In the genomic region with DNA sequence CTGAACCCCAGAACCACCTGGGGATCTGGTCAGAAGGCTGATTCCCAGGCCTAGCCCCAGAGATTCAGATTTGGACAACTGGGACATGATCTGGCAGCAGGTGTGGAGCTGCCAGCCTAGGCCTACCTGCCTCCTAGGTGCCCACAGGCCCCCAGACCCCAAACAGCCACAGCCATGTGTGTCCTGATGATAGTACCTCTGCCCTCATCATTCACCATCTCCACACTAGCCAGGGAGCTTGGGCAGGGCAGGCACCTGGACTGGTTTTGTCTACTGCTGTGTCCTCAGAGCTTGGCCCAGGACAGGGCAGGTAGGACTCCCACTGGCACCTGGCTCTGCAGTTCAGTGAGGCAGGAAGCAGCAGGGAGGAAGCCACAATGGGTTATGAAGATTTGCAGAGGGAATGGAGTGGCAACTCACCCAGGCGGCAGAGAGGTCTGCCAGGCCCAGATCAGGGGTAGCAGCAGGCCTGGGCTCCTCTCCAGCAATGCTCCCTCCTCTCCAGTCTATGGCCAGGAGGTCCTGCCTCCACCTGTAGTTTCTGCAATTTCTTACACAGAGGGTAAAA, we compare ENCODE assay signal across 8 cellular contexts. TPM values are rescaled to one million over a fixed set of nuclear protein-coding genes. Genes with fewer than 3 reads are reported as not detected.
DNase-seq lines count a peak whose midpoint lies in the region; ATAC-seq and TF ChIP-seq lines count a peak whose summit lies in the region.

No MANE protein-coding gene starts in this region.

- no peak overlapping the region for H3K9ac ChIP-seq in skeletal muscle tissue (ENCODE audit: low read depth in 1 of 3, low read length in 3 of 3)

- H3K36me3 ChIP-seq in skeletal muscle tissue (ENCODE audit: control insufficient read depth in 3 of 3, insufficient read depth in 3 of 3, low read length in 3 of 3) = peaks cover 0 to 2% (median 0%) of the 10 kb centered on the region in 3 donors

- no peaks in the 10 kb centered on the region for H3K27me3 ChIP-seq in skeletal muscle tissue (ENCODE audit: control insufficient read depth in 3 of 3, insufficient read depth in 3 of 3, low read length in 3 of 3)

- H3K4me1 ChIP-seq in skeletal muscle tissue (ENCODE audit: control insufficient read depth in 3 of 3, insufficient read depth in 3 of 3, low read length in 3 of 3) = peaks cover 14 to 35% (median 20%) of the 10 kb centered on the region in 3 donors

- peak; percentile 25 for DNase-seq in DMS79 treated with DMSO at 0.1 percent for 48 hours (lab: John Stamatoyannopoulos, UW)
- no peak for DNase-seq in DMS79 (lab: John Stamatoyannopoulos, UW)
- peak; percentile 57 for DNase-seq in OCI-M1 (lab: John Stamatoyannopoulos, UW)
- peak; percentile 20 for DNase-seq in epithelial cell of esophagus (ENCODE audit: low read depth)
- DNase-seq in HCEC 1CT = no peak

- H3K4me3 ChIP-seq in epithelial cell of esophagus (ENCODE audit: low read length) (no peak overlapping the region), skeletal muscle tissue (ENCODE audit: low read length in 3 of 3) (peak overlapping the region in 2 of 3 donors; percentile 9 to 96)

- ATAC-seq in HG02970 (IDR thresholded peaks at IDR 0.05; ENCODE audit: low FRiP score, unreplicated experiment) = no peak
- no peak for ATAC-seq in GM19023 (IDR thresholded peaks at IDR 0.05; ENCODE audit: unreplicated experiment)

- TF ChIP-seq CTCF in epithelial cell of esophagus (IDR thresholded peaks at IDR 0.05; ENCODE audit: insufficient read depth, low read depth, low read length, missing control alignments) = no peak

- peak overlapping the region; percentile 93 for H3K27ac ChIP-seq in skeletal muscle tissue (ENCODE audit: low read depth, low read length)

- no peaks in the 10 kb centered on the region for H3K9me3 ChIP-seq in skeletal muscle tissue (ENCODE audit: control insufficient read depth in 3 of 3, low read length in 3 of 3)

RNA-seq across cellular contexts. Expression of a gene that starts 34.8 kb away (rescaled TPM):
- 17.2 TPM for total RNA-seq in skeletal muscle tissue

Comparison
In these comparisons a context has a peak if more than half of its experiments do, and no peak if none do; other contexts are left out.
1. DNase-seq: peak in DMS79 treated with DMSO at 0.1 percent for 48 hours (single experiment), OCI-M1 (single experiment) and epithelial cell of esophagus (single experiment); none in DMS79 (single experiment) and HCEC 1CT (single experiment).